1 cellular context compared by ENCODE assay signal in the genomic region with DNA sequence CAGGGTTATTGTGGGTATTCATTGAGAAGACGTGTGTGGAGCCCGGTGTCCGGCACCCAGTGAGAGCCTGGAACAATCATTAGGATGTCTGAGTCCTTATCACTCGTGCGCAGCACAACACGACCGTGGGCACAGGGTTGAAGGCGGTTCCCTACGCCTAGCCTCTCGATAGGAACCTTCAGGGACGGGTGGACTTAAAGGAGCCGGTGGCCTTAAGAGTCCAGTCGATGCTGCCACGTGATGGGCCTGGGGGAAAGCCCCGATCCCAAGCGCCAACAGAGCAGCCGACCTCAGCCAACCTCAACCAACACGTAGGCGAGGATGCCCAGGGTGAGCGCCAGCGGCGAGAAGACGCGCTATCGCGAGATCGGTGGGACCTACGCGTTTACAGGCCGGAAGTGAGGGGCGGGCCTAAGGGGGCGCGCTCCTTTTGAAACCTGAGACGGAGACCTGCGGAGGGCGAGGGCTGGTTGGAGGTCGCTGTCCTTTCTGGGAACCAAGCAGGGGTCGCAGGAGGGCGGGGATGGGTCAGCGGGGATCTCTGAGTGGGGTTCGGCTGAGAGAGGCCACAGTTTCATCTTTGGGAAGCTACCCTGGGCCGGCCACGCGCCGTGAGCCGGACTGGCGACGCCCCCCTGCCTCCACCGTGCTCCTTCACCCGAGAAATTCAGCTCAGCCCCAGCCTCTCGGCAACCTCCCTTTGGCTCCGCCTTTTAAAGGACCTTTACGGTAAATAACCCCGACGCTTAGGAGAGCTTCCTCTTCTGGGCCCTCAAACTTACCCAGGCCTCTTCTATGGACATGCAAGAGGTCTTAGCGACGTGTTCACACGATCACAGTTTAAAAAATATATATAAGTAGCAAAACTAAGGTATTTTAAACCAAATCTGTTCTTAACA.
TF ChIP-seq lines count a peak whose summit lies in the region.

No MANE protein-coding gene starts in this region.

TF ChIP-seq in HepG2, 621 proteins besides CTCF, POLR2A, EP300 and RAD21 (continued from another document and continues in another):
- TF ChIP-seq, protein P1, sequence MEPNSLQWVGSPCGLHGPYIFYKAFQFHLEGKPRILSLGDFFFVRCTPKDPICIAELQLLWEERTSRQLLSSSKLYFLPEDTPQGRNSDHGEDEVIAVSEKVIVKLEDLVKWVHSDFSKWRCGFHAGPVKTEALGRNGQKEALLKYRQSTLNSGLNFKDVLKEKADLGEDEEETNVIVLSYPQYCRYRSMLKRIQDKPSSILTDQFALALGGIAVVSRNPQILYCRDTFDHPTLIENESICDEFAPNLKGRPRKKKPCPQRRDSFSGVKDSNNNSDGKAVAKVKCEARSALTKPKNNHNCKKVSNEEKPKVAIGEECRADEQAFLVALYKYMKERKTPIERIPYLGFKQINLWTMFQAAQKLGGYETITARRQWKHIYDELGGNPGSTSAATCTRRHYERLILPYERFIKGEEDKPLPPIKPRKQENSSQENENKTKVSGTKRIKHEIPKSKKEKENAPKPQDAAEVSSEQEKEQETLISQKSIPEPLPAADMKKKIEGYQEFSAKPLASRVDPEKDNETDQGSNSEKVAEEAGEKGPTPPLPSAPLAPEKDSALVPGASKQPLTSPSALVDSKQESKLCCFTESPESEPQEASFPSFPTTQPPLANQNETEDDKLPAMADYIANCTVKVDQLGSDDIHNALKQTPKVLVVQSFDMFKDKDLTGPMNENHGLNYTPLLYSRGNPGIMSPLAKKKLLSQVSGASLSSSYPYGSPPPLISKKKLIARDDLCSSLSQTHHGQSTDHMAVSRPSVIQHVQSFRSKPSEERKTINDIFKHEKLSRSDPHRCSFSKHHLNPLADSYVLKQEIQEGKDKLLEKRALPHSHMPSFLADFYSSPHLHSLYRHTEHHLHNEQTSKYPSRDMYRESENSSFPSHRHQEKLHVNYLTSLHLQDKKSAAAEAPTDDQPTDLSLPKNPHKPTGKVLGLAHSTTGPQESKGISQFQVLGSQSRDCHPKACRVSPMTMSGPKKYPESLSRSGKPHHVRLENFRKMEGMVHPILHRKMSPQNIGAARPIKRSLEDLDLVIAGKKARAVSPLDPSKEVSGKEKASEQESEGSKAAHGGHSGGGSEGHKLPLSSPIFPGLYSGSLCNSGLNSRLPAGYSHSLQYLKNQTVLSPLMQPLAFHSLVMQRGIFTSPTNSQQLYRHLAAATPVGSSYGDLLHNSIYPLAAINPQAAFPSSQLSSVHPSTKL (CRISPR knock-in tag; IDR thresholded peaks at IDR 0.05): peak; percentile 24
- TF ChIP-seq ZNF773 (CRISPR knock-in tag; IDR thresholded peaks at IDR 0.05; ENCODE audit: borderline replicate concordance): peak; percentile 70; the same call in 1 of the 2 replicates
- peak; percentile 70 for TF ChIP-seq ZNF12 (CRISPR knock-in tag; IDR thresholded peaks at IDR 0.05)
- peak; percentile 60; the same call in 1 of the 2 replicates for TF ChIP-seq ZNF318 (CRISPR knock-in tag; IDR thresholded peaks at IDR 0.05)
- TF ChIP-seq, protein P2, sequence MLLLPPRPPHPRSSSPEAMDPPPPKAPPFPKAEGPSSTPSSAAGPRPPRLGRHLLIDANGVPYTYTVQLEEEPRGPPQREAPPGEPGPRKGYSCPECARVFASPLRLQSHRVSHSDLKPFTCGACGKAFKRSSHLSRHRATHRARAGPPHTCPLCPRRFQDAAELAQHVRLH (CRISPR knock-in tag; IDR thresholded peaks at IDR 0.05; ENCODE audit: borderline replicate concordance, low read depth): 0 out of 2 replicates have a peak, but pooled peaks have one; percentile 59
- TF ChIP-seq, protein P3, sequence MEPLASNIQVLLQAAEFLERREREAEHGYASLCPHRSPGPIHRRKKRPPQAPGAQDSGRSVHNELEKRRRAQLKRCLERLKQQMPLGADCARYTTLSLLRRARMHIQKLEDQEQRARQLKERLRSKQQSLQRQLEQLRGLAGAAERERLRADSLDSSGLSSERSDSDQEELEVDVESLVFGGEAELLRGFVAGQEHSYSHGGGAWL (CRISPR knock-in tag; IDR thresholded peaks at IDR 0.05): peak; percentile 81; the same call in 1 of the 2 replicates
- peak; percentile 89 for TF ChIP-seq RBFOX2 (IDR thresholded peaks at IDR 0.05; ENCODE audit: low read depth, low read length)
- TF ChIP-seq, protein P4, sequence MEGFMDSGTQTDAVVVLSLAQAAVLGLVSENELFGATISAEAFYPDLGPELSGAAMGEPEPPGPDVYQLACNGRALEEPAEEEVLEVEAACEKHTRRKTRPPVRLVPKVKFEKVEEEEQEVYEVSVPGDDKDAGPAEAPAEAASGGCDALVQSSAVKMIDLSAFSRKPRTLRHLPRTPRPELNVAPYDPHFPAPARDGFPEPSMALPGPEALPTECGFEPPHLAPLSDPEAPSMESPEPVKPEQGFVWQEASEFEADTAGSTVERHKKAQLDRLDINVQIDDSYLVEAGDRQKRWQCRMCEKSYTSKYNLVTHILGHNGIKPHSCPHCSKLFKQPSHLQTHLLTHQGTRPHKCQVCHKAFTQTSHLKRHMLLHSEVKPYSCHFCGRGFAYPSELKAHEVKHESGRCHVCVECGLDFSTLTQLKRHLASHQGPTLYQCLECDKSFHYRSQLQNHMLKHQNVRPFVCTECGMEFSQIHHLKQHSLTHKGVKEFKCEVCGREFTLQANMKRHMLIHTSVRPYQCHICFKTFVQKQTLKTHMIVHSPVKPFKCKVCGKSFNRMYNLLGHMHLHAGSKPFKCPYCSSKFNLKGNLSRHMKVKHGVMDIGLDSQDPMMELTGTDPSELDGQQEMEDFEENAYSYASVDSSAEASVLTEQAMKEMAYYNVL (CRISPR knock-in tag; IDR thresholded peaks at IDR 0.05; ENCODE audit: borderline replicate concordance): peak; percentile 91
- peak; percentile 94 for TF ChIP-seq POLR2AphosphoS5 (IDR thresholded peaks at IDR 0.05; ENCODE audit: low read depth, low read length)
- peak; percentile 58; the same call in 1 of the 2 replicates for TF ChIP-seq TMF1 (CRISPR knock-in tag; IDR thresholded peaks at IDR 0.05; ENCODE audit: low read depth)
- TF ChIP-seq, protein P5, sequence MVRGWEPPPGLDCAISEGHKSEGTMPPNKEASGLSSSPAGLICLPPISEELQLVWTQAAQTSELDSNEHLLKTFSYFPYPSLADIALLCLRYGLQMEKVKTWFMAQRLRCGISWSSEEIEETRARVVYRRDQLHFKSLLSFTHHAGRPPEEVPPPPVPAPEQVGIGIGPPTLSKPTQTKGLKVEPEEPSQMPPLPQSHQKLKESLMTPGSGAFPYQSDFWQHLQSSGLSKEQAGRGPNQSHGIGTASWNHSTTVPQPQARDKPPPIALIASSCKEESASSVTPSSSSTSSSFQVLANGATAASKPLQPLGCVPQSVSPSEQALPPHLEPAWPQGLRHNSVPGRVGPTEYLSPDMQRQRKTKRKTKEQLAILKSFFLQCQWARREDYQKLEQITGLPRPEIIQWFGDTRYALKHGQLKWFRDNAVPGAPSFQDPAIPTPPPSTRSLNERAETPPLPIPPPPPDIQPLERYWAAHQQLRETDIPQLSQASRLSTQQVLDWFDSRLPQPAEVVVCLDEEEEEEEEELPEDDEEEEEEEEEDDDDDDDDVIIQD (CRISPR knock-in tag; IDR thresholded peaks at IDR 0.05; ENCODE audit: low read depth): peak; percentile 78; the same call in 1 of the 2 replicates
- TF ChIP-seq HDAC1 (CRISPR knock-in tag; IDR thresholded peaks at IDR 0.05): peak; percentile 98
- TF ChIP-seq ZNF790 (CRISPR knock-in tag; IDR thresholded peaks at IDR 0.05; ENCODE audit: borderline replicate concordance): no peak; the same call in 1 of the 2 replicates
- no peak for TF ChIP-seq NFKBIZ (CRISPR knock-in tag; IDR thresholded peaks at IDR 0.05)
- 0 out of 2 replicates have a peak, but pooled peaks have one; percentile 20 for TF ChIP-seq BCL6 (CRISPR knock-in tag; IDR thresholded peaks at IDR 0.05)
- TF ChIP-seq KLF6 (CRISPR knock-in tag; IDR thresholded peaks at IDR 0.05): peak; percentile 91; the same call in 1 of the 2 replicates
- 0 out of 2 replicates have a peak, but pooled peaks have one; percentile 19 for TF ChIP-seq DZIP1 (CRISPR knock-in tag; IDR thresholded peaks at IDR 0.05)
- peak; percentile 75 for TF ChIP-seq CREM (IDR thresholded peaks at IDR 0.05)
- no peak for TF ChIP-seq CREM (CRISPR knock-in tag; IDR thresholded peaks at IDR 0.05)
- no peak for TF ChIP-seq HNRNPH1 (optimal IDR thresholded peaks at IDR 0.05; ENCODE audit: low read depth, low read length)
- peak; percentile 97 for TF ChIP-seq ETV5 (CRISPR knock-in tag; IDR thresholded peaks at IDR 0.05; ENCODE audit: borderline replicate concordance)
- TF ChIP-seq SSRP1 (CRISPR knock-in tag; IDR thresholded peaks at IDR 0.05): no peak
- peak; percentile 82 for TF ChIP-seq IRF2 (CRISPR knock-in tag; IDR thresholded peaks at IDR 0.05)
- no peak for TF ChIP-seq CCAR2 (optimal IDR thresholded peaks at IDR 0.05; ENCODE audit: low read depth, low read length)
- TF ChIP-seq STAT6 (CRISPR knock-in tag; IDR thresholded peaks at IDR 0.05; ENCODE audit: borderline replicate concordance): no peak; the same call in 1 of the 2 replicates
- TF ChIP-seq TOPORS (CRISPR knock-in tag; IDR thresholded peaks at IDR 0.05): peak; percentile 54
- peak; percentile 63; the same call in 1 of the 2 replicates for TF ChIP-seq ELF4 (CRISPR knock-in tag; IDR thresholded peaks at IDR 0.05; ENCODE audit: borderline replicate concordance)
